ENCODE assay signal across 24 cellular contexts in genomic region chr1:10068605-10069294, GRCh38. TPM values are rescaled to one million over a fixed set of nuclear protein-coding genes. Genes with fewer than 3 reads are reported as not detected.
DNase-seq lines count a peak whose midpoint lies in the region; ATAC-seq, FAIRE-seq and TF ChIP-seq lines count a peak whose summit lies in the region.
"Had no signal": no experiment of that assay in that cellular context is flagged by ENCODE, and none has a peak within 500 bp of the region (broad histone marks: within the 10 kb centered on the region; RNA-seq: fewer than 3 reads in every experiment).

No MANE protein-coding gene starts in this region.

- H3K79me2 ChIP-seq in hepatocyte, result peaks cover 78% of the 10 kb centered on the region

- no peaks in the 10 kb centered on the region for H3K9me3 Mint-ChIP-seq in MCF 10A (ENCODE audit: unreplicated experiment)
- H3K9me3 Mint-ChIP-seq: activated naive CD8-positive, alpha-beta T cell treated with anti-CD3 and anti-CD28 coated beads, Interleukin-2, amount 10 ng/mL, durations not matched to agents 7 days and 5 days had no signal

- H3K4me3 ChIP-seq in breast epithelium (no peak overlapping the region), bronchial epithelial cell (ENCODE audit: low read depth, low read length) (no peak overlapping the region), transverse colon (no peak overlapping the region), hepatocyte (no peak overlapping the region)
- H3K4me3 ChIP-seq: thyroid gland had no signal

- H3K9me2 ChIP-seq in hepatocyte (replicated peaks; ENCODE audit: insufficient read depth), result no peaks in the 10 kb centered on the region

- H3K27me3 ChIP-seq in breast epithelium (no peaks in the 10 kb centered on the region), bronchial epithelial cell (ENCODE audit: control insufficient read depth, insufficient read depth, low read length) (no peaks in the 10 kb centered on the region), layer of hippocampus (ENCODE audit: control insufficient read depth, insufficient read depth, low read length) (no peaks in the 10 kb centered on the region), transverse colon (no peaks in the 10 kb centered on the region), hepatocyte (no peaks in the 10 kb centered on the region)
- H3K27me3 ChIP-seq: thyroid gland had no signal

- H3K36me3 ChIP-seq in breast epithelium, result no peaks in the 10 kb centered on the region
- H3K36me3 ChIP-seq in bronchial epithelial cell (ENCODE audit: control insufficient read depth, insufficient read depth, low read length), result no peaks in the 10 kb centered on the region
- H3K36me3 ChIP-seq in transverse colon, result peaks cover 0 to 9% (median 0%) of the 10 kb centered on the region in 4 donors
- H3K36me3 ChIP-seq in hepatocyte (replicated peaks; ENCODE audit: insufficient read depth, low read depth), result no peaks in the 10 kb centered on the region
- H3K36me3 ChIP-seq: thyroid gland had no signal

- intact Hi-C loops in MCF 10A (cut with micrococcal nuclease), result no loop called here
- intact Hi-C loops in breast epithelium (cut with DNase I; ENCODE audit: low total_unique reads), result no loop called here
- intact Hi-C loops in transverse colon (cut with DNase I; ENCODE audit: low total_unique reads), result no loop called here

- WGBS in transverse colon (ENCODE audit: low coverage in 1 of 2), 2 donors, result 90 to 93% methylated on average over 3 to 6 of the region's 6 CpGs
- WGBS in hepatocyte (ENCODE audit: low lambda C conversion rate, missing lambda C conversion rate), result 87% methylated on average over 6 of the region's 6 CpGs

- H3K27ac ChIP-seq in breast epithelium, result peak overlapping the region in 1 of 2 donors; percentile 19
- H3K27ac ChIP-seq in layer of hippocampus (ENCODE audit: low read depth, low read length), result peak overlapping the region; percentile 12
- H3K27ac ChIP-seq in transverse colon, result peak overlapping the region in 3 of 4 donors; percentile 53 to 70 (median 61)
- H3K27ac ChIP-seq in hepatocyte, result no peak overlapping the region
- H3K27ac ChIP-seq: 22Rv1, C4-2B, thyroid gland had no signal

- POLR2A ChIA-PET in MCF 10A (lab: Yijun Ruan, JAX), result no interaction called here

- peaks cover 13% of the 10 kb centered on the region for H3K36me3 Mint-ChIP-seq in MCF 10A (ENCODE audit: insufficient read depth, unreplicated experiment)
- H3K36me3 Mint-ChIP-seq: activated naive CD8-positive, alpha-beta T cell treated with anti-CD3 and anti-CD28 coated beads, Interleukin-2, amount 10 ng/mL, durations not matched to agents 7 days and 5 days had no signal

- TF ChIP-seq CTCF in MCF 10A (IDR thresholded peaks at IDR 0.05; ENCODE audit: unreplicated experiment), result no peak
- TF ChIP-seq CTCF in breast epithelium (IDR thresholded peaks at IDR 0.05), result no peak
- TF ChIP-seq CTCF in bronchial epithelial cell (IDR thresholded peaks at IDR 0.05; ENCODE audit: insufficient read depth, low read length, severe bottlenecking), result no peak
- TF ChIP-seq CTCF in transverse colon (IDR thresholded peaks at IDR 0.05), result no peak
- TF ChIP-seq CTCF in hepatocyte (IDR thresholded peaks at IDR 0.05; ENCODE audit: poor library complexity), result no peak

- H3K27ac Mint-ChIP-seq in MCF 10A (ENCODE audit: low read depth, unreplicated experiment), result peak overlapping the region; percentile 76
- H3K27ac Mint-ChIP-seq: activated naive CD8-positive, alpha-beta T cell treated with anti-CD3 and anti-CD28 coated beads, Interleukin-2, amount 10 ng/mL, durations not matched to agents 7 days and 5 days had no signal

- BruUV-seq in MCF 10A (replicated peaks; lab: Mats Ljungman, UMichigan), result no TSS peak

- no peak overlapping the region for H2AFZ ChIP-seq in hepatocyte

- FAIRE-seq in bronchial epithelial cell (lab: Jason Lieb, UNC), result no peak
- FAIRE-seq: HepG2, islet of Langerhans had no signal

- in situ Hi-C loops in transverse colon (cut with MboI; ENCODE audit: low pct_ligation_motif_present in 1 of 4, low pct_unique_long_range_greater_than_20kb in 1 of 4, low sequenced_read_pairs in 3 of 4), result no loop called here

- H3K9me3 ChIP-seq in breast epithelium (no peaks in the 10 kb centered on the region), transverse colon (no peaks in the 10 kb centered on the region), hepatocyte (ENCODE audit: low read depth) (no peaks in the 10 kb centered on the region)
- H3K9me3 ChIP-seq: thyroid gland had no signal

- no peak for DNase-seq in MCF 10A (ENCODE audit: unreplicated experiment)
- DNase-seq in breast epithelium (ENCODE audit: low spot score in 2 of 2), result no peak
- DNase-seq in bronchial epithelial cell (ENCODE audit: low read depth), result peak; percentile 54
- no peak for DNase-seq in transverse colon
- DNase-seq in hepatocyte (ENCODE audit: low spot score), result no peak
- no peak for DNase-seq in cerebellar cortex (ENCODE audit: low spot score)
- DNase-seq: activated CD4-positive, alpha-beta T cell treated with anti-CD3 and anti-CD28 coated beads, Interleukin-2, amount 50 U/mL, for 4 hours; activated naive CD8-positive, alpha-beta T cell treated with anti-CD3 and anti-CD28 coated beads, Interleukin-2, amount 10 ng/mL, durations not matched to agents 7 days and 5 days; activated T-cell treated with anti-CD3 and anti-CD28 coated beads, Interleukin-2, amount 50 U/mL, for 1 hour; DMS53; MV-4-11; NCI-H2029; NCI-H69; occipital lobe; PC-3; stimulated activated CD4-positive, alpha-beta T cell treated with anti-CD3 and anti-CD28 coated beads, Interleukin-2, amount 100 ng/mL, for 48 hours; thyroid gland had no signal

- no peaks in the 10 kb centered on the region for H3K4me1 ChIP-seq in breast epithelium
- peaks cover 10 to 36% (median 14%) of the 10 kb centered on the region in 4 donors for H3K4me1 ChIP-seq in transverse colon
- peaks cover 12% of the 10 kb centered on the region for H3K4me1 ChIP-seq in hepatocyte (ENCODE audit: insufficient read depth)

- H4K20me1 ChIP-seq in hepatocyte (ENCODE audit: insufficient read depth, poor library complexity, severe bottlenecking), result peaks cover 4% of the 10 kb centered on the region

- TF ChIP-seq POLR2A in breast epithelium (IDR thresholded peaks at IDR 0.05), result no peak
- TF ChIP-seq POLR2A in transverse colon (IDR thresholded peaks at IDR 0.05), result no peak

- H3K4me1 Mint-ChIP-seq in MCF 10A (ENCODE audit: insufficient read depth, unreplicated experiment), result peaks cover 39% of the 10 kb centered on the region

- no peak overlapping the region for H3K4me3 Mint-ChIP-seq in MCF 10A (ENCODE audit: unreplicated experiment)
- H3K4me3 Mint-ChIP-seq: activated naive CD8-positive, alpha-beta T cell treated with anti-CD3 and anti-CD28 coated beads, Interleukin-2, amount 10 ng/mL, durations not matched to agents 7 days and 5 days had no signal

- CTCF ChIA-PET in MCF 10A (lab: Yijun Ruan, JAX), result no interaction called here

- no peaks in the 10 kb centered on the region for H3K27me3 Mint-ChIP-seq in MCF 10A (ENCODE audit: insufficient read depth, unreplicated experiment)
- H3K27me3 Mint-ChIP-seq: activated naive CD8-positive, alpha-beta T cell treated with anti-CD3 and anti-CD28 coated beads, Interleukin-2, amount 10 ng/mL, durations not matched to agents 7 days and 5 days had no signal

- TF ChIP-seq EP300 in transverse colon (IDR thresholded peaks at IDR 0.05; ENCODE audit: low read depth), result no peak

- ATAC-seq in GM21515 (IDR thresholded peaks at IDR 0.05; ENCODE audit: unreplicated experiment), result no peak
- ATAC-seq: HepG2, PC-3, SK-N-SH treated with all-trans-retinoic acid at 6 μM for 48 hours had no signal

- no peak overlapping the region for H3K4me2 ChIP-seq in hepatocyte

RNA-seq across cellular contexts. Expression of gene UBE4B, which starts 36.0 kb away (rescaled TPM):
- total RNA-seq in MCF 10A (2022) (31.2 and 43.1 TPM in 2 replicates), breast epithelium (10 to 100 TPM; 36.4 to 43.4 (median 41.7) TPM), bronchial epithelial cell (14.7 and 17.5 TPM in 2 replicates), transverse colon (100 to 1,000 TPM in 1 of 4 donors, 10 to 100 TPM in 3; 35.1 to 145 (median 78.7) TPM), hepatocyte (32.2 and 41.1 TPM in 2 replicates)
- 18.7 and 23.5 TPM in 2 replicates for polyA plus RNA-seq in hepatocyte
